8 cellular contexts compared by ENCODE assay signal in genomic region chr14:34711169-34711568, GRCh38. TPM values are rescaled to one million over a fixed set of nuclear protein-coding genes. Genes with fewer than 3 reads are reported as not detected.
A peak's percentile ranks its signal among the peaks of the same experiment; 100 is the strongest.
DNase-seq lines count a peak whose midpoint lies in the region; FAIRE-seq and TF ChIP-seq lines count a peak whose summit lies in the region.

No MANE protein-coding gene starts in this region.

- no peak overlapping the region for H3K27ac ChIP-seq in HEK293 (ENCODE audit: extremely low read depth, low read depth, low read length)
- H3K27ac ChIP-seq in fibroblast of lung (ENCODE audit: insufficient read depth, low read length) = peak overlapping the region; percentile 54
- peak overlapping the region; percentile 71 for H3K27ac ChIP-seq in substantia nigra (ENCODE audit: low read depth, low read length, poor library complexity, severe bottlenecking)

- H3K36me3 ChIP-seq in HEK293 (ENCODE audit: control insufficient read depth in 2 of 2, insufficient read depth in 1 of 2, low read length in 2 of 2) = peaks cover 11 to 20% of the 10 kb centered on the region in 2 experiments
- H3K36me3 ChIP-seq in fibroblast of lung (ENCODE audit: control insufficient read depth, insufficient read depth, low read length) = no peaks in the 10 kb centered on the region

- H3K4me2 ChIP-seq in fibroblast of lung (ENCODE audit: extremely low read depth, insufficient read depth, low read length) = peak overlapping the region; percentile 60

- H4K20me1 ChIP-seq in fibroblast of lung (ENCODE audit: control insufficient read depth, extremely low read depth, insufficient read depth, low read length) = no peaks in the 10 kb centered on the region

- H3K79me2 ChIP-seq in fibroblast of lung (ENCODE audit: control insufficient read depth, insufficient read depth, low read length) = peaks cover 28% of the 10 kb centered on the region

- TF ChIP-seq CTCF in HEK293 (tag by site-specific recombination; IDR thresholded peaks at IDR 0.05) (no peak), fibroblast of lung (conservative IDR thresholded peaks at IDR 0.05 in 1 of 2, IDR thresholded peaks at IDR 0.05 in 1 of 2; ENCODE audit: low read depth in 1 of 2, low read length in 2 of 2) (no peak)

- CTCF ChIA-PET in HEK293 (lab: Yijun Ruan, JAX) = interaction anchor here (1.2 to 3.9 kb wide), 2 partner anchors 12 kb away, joined by 5 to 24 read pairs; no protein-coding TSS in a partner anchor

- H2AFZ ChIP-seq in fibroblast of lung (ENCODE audit: low read length) = no peak overlapping the region

- peak; percentile 35 for DNase-seq in COR-L47 (lab: John Stamatoyannopoulos, UW)
- peak; percentile 86 for DNase-seq in NCI-H446 treated with DMSO at 0.1 percent for 48 hours (lab: John Stamatoyannopoulos, UW)
- DNase-seq in fibroblast of lung (ENCODE audit: low read depth in 2 of 2) = peak; percentile 83 to 94
- DNase-seq in substantia nigra (lab: John Stamatoyannopoulos, UW) = peak in 8 of 49 donors; percentile 4 to 74 (median 10)
- DNase-seq in UCSD-AML1 (lab: John Stamatoyannopoulos, UW; ENCODE audit: unreplicated experiment) = no peak
- no peak for DNase-seq in HuH-7 (ENCODE audit: low spot score)
- no peak for DNase-seq in RCC 7860 (ENCODE audit: low spot score)

- POLR2A ChIA-PET in HEK293 (lab: Yijun Ruan, JAX) = interaction anchor here (1.0 to 2.4 kb wide), 2 partner anchors 11 to 12 kb away, joined by 3 to 7 read pairs; no protein-coding TSS in a partner anchor

- H3K9me3 ChIP-seq in HEK293 (ENCODE audit: control insufficient read depth, insufficient read depth, low read depth, low read length) (no peaks in the 10 kb centered on the region), fibroblast of lung (ENCODE audit: control insufficient read depth, insufficient read depth, low read depth, low read length) (no peaks in the 10 kb centered on the region)

- FAIRE-seq in RCC 7860 (lab: Jason Lieb, UNC) = no peak

- no peak overlapping the region for H3K4me3 ChIP-seq in HEK293 (ENCODE audit: low read depth, low read length)
- peak overlapping the region in 3 of 4 experiments; percentile 4 to 20 (median 7) for H3K4me3 ChIP-seq in fibroblast of lung (replicated peaks in 1 of 4; ENCODE audit: control extremely low read depth in 1 of 4, insufficient read depth in 1 of 4, low read depth in 3 of 4, low read length in 4 of 4)

- H3K9ac ChIP-seq in fibroblast of lung (ENCODE audit: insufficient read depth, low read length) = no peak overlapping the region

- H3K4me1 ChIP-seq in HEK293 (ENCODE audit: control insufficient read depth, insufficient read depth, low read length) (peaks cover 24% of the 10 kb centered on the region), fibroblast of lung (ENCODE audit: control insufficient read depth, extremely low read depth, insufficient read depth, low read length) (peaks cover 8% of the 10 kb centered on the region)

- no peaks in the 10 kb centered on the region for H3K27me3 ChIP-seq in fibroblast of lung (ENCODE audit: control insufficient read depth, insufficient read depth, low read length)

TF ChIP-seq in HEK293, 187 proteins besides CTCF, POLR2A, EP300 and RAD21 (continues in another document):
- no peak for TF ChIP-seq ZNF645 (tag by site-specific recombination; IDR thresholded peaks at IDR 0.05)
- no peak for TF ChIP-seq ZNF23 (tag by site-specific recombination; IDR thresholded peaks at IDR 0.05; ENCODE audit: borderline replicate concordance)
- TF ChIP-seq, protein P1, sequence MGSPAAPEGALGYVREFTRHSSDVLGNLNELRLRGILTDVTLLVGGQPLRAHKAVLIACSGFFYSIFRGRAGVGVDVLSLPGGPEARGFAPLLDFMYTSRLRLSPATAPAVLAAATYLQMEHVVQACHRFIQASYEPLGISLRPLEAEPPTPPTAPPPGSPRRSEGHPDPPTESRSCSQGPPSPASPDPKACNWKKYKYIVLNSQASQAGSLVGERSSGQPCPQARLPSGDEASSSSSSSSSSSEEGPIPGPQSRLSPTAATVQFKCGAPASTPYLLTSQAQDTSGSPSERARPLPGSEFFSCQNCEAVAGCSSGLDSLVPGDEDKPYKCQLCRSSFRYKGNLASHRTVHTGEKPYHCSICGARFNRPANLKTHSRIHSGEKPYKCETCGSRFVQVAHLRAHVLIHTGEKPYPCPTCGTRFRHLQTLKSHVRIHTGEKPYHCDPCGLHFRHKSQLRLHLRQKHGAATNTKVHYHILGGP (tag by site-specific recombination; IDR thresholded peaks at IDR 0.05) = no peak
- no peak for TF ChIP-seq HOXC10 (CRISPR knock-in tag; IDR thresholded peaks at IDR 0.05)
- no peak for TF ChIP-seq ZNF701 (tag by site-specific recombination; IDR thresholded peaks at IDR 0.05)
- TF ChIP-seq, protein P2, sequence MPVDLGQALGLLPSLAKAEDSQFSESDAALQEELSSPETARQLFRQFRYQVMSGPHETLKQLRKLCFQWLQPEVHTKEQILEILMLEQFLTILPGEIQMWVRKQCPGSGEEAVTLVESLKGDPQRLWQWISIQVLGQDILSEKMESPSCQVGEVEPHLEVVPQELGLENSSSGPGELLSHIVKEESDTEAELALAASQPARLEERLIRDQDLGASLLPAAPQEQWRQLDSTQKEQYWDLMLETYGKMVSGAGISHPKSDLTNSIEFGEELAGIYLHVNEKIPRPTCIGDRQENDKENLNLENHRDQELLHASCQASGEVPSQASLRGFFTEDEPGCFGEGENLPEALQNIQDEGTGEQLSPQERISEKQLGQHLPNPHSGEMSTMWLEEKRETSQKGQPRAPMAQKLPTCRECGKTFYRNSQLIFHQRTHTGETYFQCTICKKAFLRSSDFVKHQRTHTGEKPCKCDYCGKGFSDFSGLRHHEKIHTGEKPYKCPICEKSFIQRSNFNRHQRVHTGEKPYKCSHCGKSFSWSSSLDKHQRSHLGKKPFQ (tag by site-specific recombination; IDR thresholded peaks at IDR 0.05) = peak; percentile 66
- TF ChIP-seq MZF1 (tag by site-specific recombination; IDR thresholded peaks at IDR 0.05; ENCODE audit: borderline replicate concordance) = no peak
- no peak for TF ChIP-seq PBX3 (CRISPR knock-in tag; IDR thresholded peaks at IDR 0.05)
- TF ChIP-seq ZBTB6 (tag by site-specific recombination; IDR thresholded peaks at IDR 0.05) = no peak
- TF ChIP-seq OSR2 (tag by site-specific recombination; IDR thresholded peaks at IDR 0.05) = 0 out of 2 replicates have a peak, but pooled peaks have one; percentile 23
- TF ChIP-seq FEZF1 (tag by site-specific recombination; IDR thresholded peaks at IDR 0.05) = no peak
- TF ChIP-seq ZNF670 (tag by site-specific recombination; IDR thresholded peaks at IDR 0.05; ENCODE audit: low read depth) = no peak
- TF ChIP-seq GLI2 (tag by site-specific recombination; IDR thresholded peaks at IDR 0.05; ENCODE audit: borderline replicate concordance, low read depth) = no peak
- TF ChIP-seq ZNF114 (tag by site-specific recombination; IDR thresholded peaks at IDR 0.05) = no peak
- TF ChIP-seq ZNF366 (tag by site-specific recombination; conservative IDR thresholded peaks at IDR 0.05) = 0 out of 2 replicates have a peak, but pooled peaks have one; percentile 27
- TF ChIP-seq ZNF394 (tag by site-specific recombination; IDR thresholded peaks at IDR 0.05; ENCODE audit: borderline replicate concordance) = no peak
- no peak for TF ChIP-seq ZNF585B (tag by site-specific recombination; IDR thresholded peaks at IDR 0.05)
- peak; percentile 58; the same call in 1 of the 2 replicates for TF ChIP-seq ZEB2 (tag by site-specific recombination; IDR thresholded peaks at IDR 0.05)
- no peak for TF ChIP-seq SCRT2 (tag by site-specific recombination; IDR thresholded peaks at IDR 0.05)

RNA-seq across cellular contexts. Expression of gene CFL2, which starts 3.2 kb away (rescaled TPM):
- 61.1 and 147 TPM in 2 replicates for total RNA-seq in fibroblast of lung
- polyA plus RNA-seq in fibroblast of lung = 282 and 362 TPM in 2 replicates
- polyA plus RNA-seq in fibroblast of lung (2012) = 212 and 265 TPM in 2 replicates
- 19.8 and 27.3 TPM in 2 replicates for polyA minus RNA-seq in fibroblast of lung (ENCODE audit: low replicate concordance)

Comparison
In these comparisons a context has a peak if more than half of its experiments do, and no peak if none do; other contexts are left out.
1. DNase-seq: peak in COR-L47 (single experiment), NCI-H446 treated with DMSO at 0.1 percent for 48 hours (single experiment) and fibroblast of lung (2 of 2); none in UCSD-AML1 (single experiment), HuH-7 (single experiment) and RCC 7860 (single experiment).